Comparison of ENCODE assay signal across 9 cellular contexts in genomic region chr11:134125507-134125906, GRCh38. TPM values are rescaled to one million over a fixed set of nuclear protein-coding genes. Genes with fewer than 3 reads are reported as not detected.
A peak's percentile ranks its signal among the peaks of the same experiment; 100 is the strongest.
DNase-seq lines count a peak whose midpoint lies in the region; ATAC-seq and TF ChIP-seq lines count a peak whose summit lies in the region.
"Had no signal": no experiment of that assay in that cellular context is flagged by ENCODE, and none has a peak within 500 bp of the region (broad histone marks: within the 10 kb centered on the region; RNA-seq: fewer than 3 reads in every experiment).

No MANE protein-coding gene starts in this region.

- peaks cover 21% of the 10 kb centered on the region for H3K27me3 Mint-ChIP-seq in activated naive CD8-positive, alpha-beta T cell
- H3K27me3 Mint-ChIP-seq in activated naive CD8-positive, alpha-beta T cell treated with anti-CD3 and anti-CD28 coated beads for 36 hours, result peaks cover 38% of the 10 kb centered on the region
- peaks cover 43% of the 10 kb centered on the region for H3K27me3 Mint-ChIP-seq in type B pancreatic cell

- H3K27ac Mint-ChIP-seq in activated naive CD8-positive, alpha-beta T cell, result no peak overlapping the region
- no peak overlapping the region for H3K27ac Mint-ChIP-seq in activated naive CD8-positive, alpha-beta T cell treated with anti-CD3 and anti-CD28 coated beads for 36 hours
- H3K27ac Mint-ChIP-seq in type B pancreatic cell, result no peak overlapping the region
- H3K27ac Mint-ChIP-seq: dendritic cell treated with granulocyte-macrophage colony-stimulating factor and Interleukin-4, amounts not matched to agents 40 ng/mL and 50 ng/mL, for 4 days had no signal

- TF ChIP-seq CTCF in esophagus squamous epithelium (IDR thresholded peaks at IDR 0.05) (no peak), neural cell (IDR thresholded peaks at IDR 0.05; ENCODE audit: poor library complexity, severe bottlenecking) (no peak), type B pancreatic cell (conservative IDR thresholded peaks at IDR 0.05) (no peak)

- H2AFZ ChIP-seq in neural cell (ENCODE audit: low read depth, low read length), result no peak overlapping the region

- no peaks in the 10 kb centered on the region for H4K20me1 ChIP-seq in neural cell (ENCODE audit: insufficient read depth)

- H3K9me2 ChIP-seq in neural cell (ENCODE audit: insufficient read depth, low read length), result no peaks in the 10 kb centered on the region

- no peak for TF ChIP-seq EP300 in neural cell (conservative IDR thresholded peaks at IDR 0.05; ENCODE audit: poor library complexity, severe bottlenecking)

- H3K4me1 ChIP-seq in esophagus squamous epithelium, result peaks cover 6 to 59% (median 7%) of the 10 kb centered on the region in 3 donors

- H3K9ac ChIP-seq in neural cell (ENCODE audit: low read length), result peak overlapping the region; percentile 38

- WGBS in esophagus squamous epithelium, 2 donors, result 52 to 73% methylated on average over 9 of the region's 9 CpGs

- ATAC-seq in HG02759 (IDR thresholded peaks at IDR 0.05; ENCODE audit: unreplicated experiment), result no peak
- ATAC-seq in HG02678 (IDR thresholded peaks at IDR 0.05; ENCODE audit: unreplicated experiment), result no peak

- no peak overlapping the region for H3K4me2 ChIP-seq in neural cell (ENCODE audit: low read length)

- no peak for TF ChIP-seq POLR2A in esophagus squamous epithelium (IDR thresholded peaks at IDR 0.05)

- H3K27ac ChIP-seq in esophagus squamous epithelium (peak overlapping the region in 3 of 4 donors; percentile 72 to 74 (median 73)), neural cell (ENCODE audit: low read length) (no peak overlapping the region)

- intact Hi-C loops in esophagus squamous epithelium (cut with DNase I), result no loop called here

- peak overlapping the region; percentile 38 for H3K4me3 Mint-ChIP-seq in activated naive CD8-positive, alpha-beta T cell
- no peak overlapping the region for H3K4me3 Mint-ChIP-seq in activated naive CD8-positive, alpha-beta T cell treated with anti-CD3 and anti-CD28 coated beads for 36 hours
- peak overlapping the region; percentile 69 for H3K4me3 Mint-ChIP-seq in type B pancreatic cell

- no peaks in the 10 kb centered on the region for H3K36me3 ChIP-seq in esophagus squamous epithelium
- H3K36me3 ChIP-seq in neural cell (ENCODE audit: insufficient read depth, low read length), result no peaks in the 10 kb centered on the region

- no peak for DNase-seq in activated naive CD8-positive, alpha-beta T cell treated with anti-CD3 and anti-CD28 coated beads for 36 hours
- DNase-seq in esophagus squamous epithelium (lab: John Stamatoyannopoulos, UW) (no peak), type B pancreatic cell (ENCODE audit: extremely low spot score, unreplicated experiment) (no peak), HK-2 (ENCODE audit: unreplicated experiment) (no peak)

- H3K27me3 ChIP-seq in esophagus squamous epithelium (peaks cover 0 to 35% (median 0%) of the 10 kb centered on the region in 4 donors), neural cell (ENCODE audit: insufficient read depth, low read depth, low read length) (no peaks in the 10 kb centered on the region)

- H3K4me1 Mint-ChIP-seq in activated naive CD8-positive, alpha-beta T cell (ENCODE audit: low read depth), result peaks cover 16% of the 10 kb centered on the region
- peaks cover 20% of the 10 kb centered on the region for H3K4me1 Mint-ChIP-seq in activated naive CD8-positive, alpha-beta T cell treated with anti-CD3 and anti-CD28 coated beads for 36 hours
- peaks cover 35% of the 10 kb centered on the region for H3K4me1 Mint-ChIP-seq in type B pancreatic cell (ENCODE audit: unreplicated experiment)

- peaks cover 11% of the 10 kb centered on the region for H3K36me3 Mint-ChIP-seq in activated naive CD8-positive, alpha-beta T cell
- H3K36me3 Mint-ChIP-seq in activated naive CD8-positive, alpha-beta T cell treated with anti-CD3 and anti-CD28 coated beads for 36 hours, result peaks cover 13% of the 10 kb centered on the region
- H3K36me3 Mint-ChIP-seq in type B pancreatic cell, result peaks cover 7% of the 10 kb centered on the region

- H3F3A ChIP-seq in neural cell (ENCODE audit: insufficient read depth, low read length, poor library complexity, severe bottlenecking), result no peaks in the 10 kb centered on the region

- no peak for TF ChIP-seq RAD21 in neural cell (conservative IDR thresholded peaks at IDR 0.05)

- no peaks in the 10 kb centered on the region for H3K9me3 Mint-ChIP-seq in activated naive CD8-positive, alpha-beta T cell (ENCODE audit: low read depth)
- H3K9me3 Mint-ChIP-seq in activated naive CD8-positive, alpha-beta T cell treated with anti-CD3 and anti-CD28 coated beads for 36 hours, result peaks cover 1% of the 10 kb centered on the region
- H3K9me3 Mint-ChIP-seq in type B pancreatic cell, result no peaks in the 10 kb centered on the region

- peak overlapping the region in 3 of 4 donors; percentile 24 to 58 (median 43) for H3K4me3 ChIP-seq in esophagus squamous epithelium
- H3K4me3 ChIP-seq in neural cell (ENCODE audit: low read length), result peak overlapping the region; percentile 65

- peaks cover 6% of the 10 kb centered on the region for H3K79me2 ChIP-seq in neural cell (replicated peaks; ENCODE audit: insufficient read depth, low read length)

- H3K9me3 ChIP-seq in esophagus squamous epithelium, result no peaks in the 10 kb centered on the region
- no peaks in the 10 kb centered on the region for H3K9me3 ChIP-seq in neural cell (ENCODE audit: low read length)

TF ChIP-seq in neural cell, 6 proteins besides CTCF, POLR2A, EP300 and RAD21:
- TF ChIP-seq REST (IDR thresholded peaks at IDR 0.05; ENCODE audit: borderline replicate concordance) (no peak), MXI1 (conservative IDR thresholded peaks at IDR 0.05; ENCODE audit: poor library complexity, severe bottlenecking) (no peak), SMC3 (conservative IDR thresholded peaks at IDR 0.05; ENCODE audit: poor library complexity) (no peak), POLR2AphosphoS5 (IDR thresholded peaks at IDR 0.05) (no peak), EZH2 (IDR thresholded peaks at IDR 0.05; ENCODE audit: borderline replicate concordance, insufficient read depth, low read length, poor library complexity, severe bottlenecking) (no peak), TAF1 (IDR thresholded peaks at IDR 0.05; ENCODE audit: low read depth) (no peak)

RNA-seq across cellular contexts. Expression of gene JAM3, which starts 56.6 kb away (rescaled TPM):
- total RNA-seq in activated naive CD8-positive, alpha-beta T cell treated with anti-CD3 and anti-CD28 coated beads for 36 hours, result 10 to 100 TPM; 18.3 to 21.2 TPM
- 10 to 100 TPM in 2 of 4 donors, 1 to 10 TPM in 2; 1.6 to 21.4 (median 7.9) TPM for total RNA-seq in esophagus squamous epithelium
- polyA plus RNA-seq in neural cell, result 46.1 and 58.5 TPM in 2 replicates
- 67.8 and 69.1 TPM in 2 replicates for polyA minus RNA-seq in neural cell
- 6.3 and 50.3 TPM in 2 replicates for total RNA-seq in type B pancreatic cell (ENCODE audit: low replicate concordance)
